In genomic region chr5:177359451-177359851, GRCh38 we compare ENCODE assay signal across 1 cellular context.
TF ChIP-seq lines count a peak whose summit lies in the region.

No MANE protein-coding gene starts in this region.

TF ChIP-seq in HepG2, 621 proteins besides CTCF, POLR2A, EP300 and RAD21:
- TF ChIP-seq PHB2 (IDR thresholded peaks at IDR 0.05; ENCODE audit: partially characterized antibody) (no peak), MZF1 (CRISPR knock-in tag; IDR thresholded peaks at IDR 0.05; ENCODE audit: borderline replicate concordance) (no peak), MAX (IDR thresholded peaks at IDR 0.05) (no peak), NKX3-1 (CRISPR knock-in tag; IDR thresholded peaks at IDR 0.05) (no peak), ZNF143 (CRISPR knock-in tag; IDR thresholded peaks at IDR 0.05) (no peak), RBFOX2 (IDR thresholded peaks at IDR 0.05; ENCODE audit: low read depth, low read length) (no peak), SNAPC4 (CRISPR knock-in tag; IDR thresholded peaks at IDR 0.05) (no peak), HES4 (CRISPR knock-in tag; IDR thresholded peaks at IDR 0.05; ENCODE audit: borderline replicate concordance) (no peak)
